ENCODE assay signal across 8 cellular contexts in the genomic region with DNA sequence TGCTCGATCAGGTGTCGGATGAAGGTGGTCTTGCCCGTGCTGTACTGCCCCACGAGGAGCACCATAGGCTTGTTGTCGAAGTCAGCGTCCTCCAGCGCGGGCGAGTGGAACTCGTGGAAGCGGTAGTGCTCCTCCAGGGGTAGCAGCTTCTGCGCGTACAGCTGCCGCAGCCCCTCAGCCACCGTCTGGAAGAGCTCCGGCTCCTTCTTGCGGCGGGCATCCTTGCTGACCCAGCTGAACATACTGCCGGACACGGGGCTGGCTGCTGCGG. TPM values are rescaled to one million over a fixed set of nuclear protein-coding genes. Genes with fewer than 3 reads are reported as not detected.
DNase-seq lines count a peak whose midpoint lies in the region; ATAC-seq and TF ChIP-seq lines count a peak whose summit lies in the region.

No MANE protein-coding gene starts in this region.

- H3K36me3 ChIP-seq in muscle layer of duodenum (ENCODE audit: control insufficient read depth in 1 of 2, insufficient read depth in 2 of 2, low read length in 2 of 2) = peaks cover 4 to 8% of the 10 kb centered on the region in 2 donors

- TF ChIP-seq CTCF in dorsolateral prefrontal cortex (IDR thresholded peaks at IDR 0.05 in 54 of 56, conservative IDR thresholded peaks at IDR 0.05 in 2 of 56; ENCODE audit: low read depth in 1 of 56, partially characterized antibody in 56 of 56) = no peak

- intact Hi-C loops in dorsolateral prefrontal cortex (cut with DNase I) = loop anchor here in 1 of 2 donors (5.0 kb wide), 1 partner anchor 39 kb away; the partner anchor contains the start of gene ATG2A

- peak overlapping the region; percentile 63 to 99 (median 92) for H3K4me3 ChIP-seq in dorsolateral prefrontal cortex
- peak overlapping the region; percentile 97 for H3K4me3 ChIP-seq in muscle layer of duodenum (ENCODE audit: low read depth in 1 of 2, low read length in 2 of 2)

- no peaks in the 10 kb centered on the region for H3K9me3 ChIP-seq in muscle layer of duodenum (ENCODE audit: control insufficient read depth in 1 of 2, low read length in 2 of 2)

- H3K4me1 ChIP-seq in muscle layer of duodenum (ENCODE audit: control insufficient read depth in 1 of 2, insufficient read depth in 2 of 2, low read length in 2 of 2) = peaks cover 13 to 57% of the 10 kb centered on the region in 2 donors

- H3K27ac ChIP-seq in dorsolateral prefrontal cortex (peak overlapping the region in 58 of 59 donors; percentile 5 to 97 (median 92)), muscle layer of duodenum (ENCODE audit: low read length) (peak overlapping the region; percentile 78)

- H3K27me3 ChIP-seq in dorsolateral prefrontal cortex (no peaks in the 10 kb centered on the region), muscle layer of duodenum (ENCODE audit: low read depth, low read length) (no peaks in the 10 kb centered on the region)

- DNase-seq in NCI-H1105 treated with DMSO at 0.1 percent for 48 hours (lab: John Stamatoyannopoulos, UW) (peak; percentile 63), NCI-H1105 (lab: John Stamatoyannopoulos, UW) (no peak), NCI-H526 treated with DMSO at 0.1 percent for 48 hours (lab: John Stamatoyannopoulos, UW) (peak; percentile 64), dorsolateral prefrontal cortex (peak in 2 of 10 donors; percentile 45 to 63), mesenteric fat pad (ENCODE audit: low spot score) (no peak), hepatic stellate cell (ENCODE audit: low spot score) (no peak)

- no peak for ATAC-seq in HG02870 (IDR thresholded peaks at IDR 0.05; ENCODE audit: unreplicated experiment)

RNA-seq across cellular contexts. Expression of gene EHD1, which starts 0.3 kb away (rescaled TPM):
- total RNA-seq in dorsolateral prefrontal cortex (10 to 100 TPM; 25.6 to 70.9 (median 43.6) TPM), mesenteric fat pad (95.0 TPM)

RNA-seq across cellular contexts. Expression of gene CDC42BPG, which starts 33.7 kb away (rescaled TPM):
- 1 to 10 TPM in 5 of 120 experiments, under 1 TPM in 70, not detected in 45; 0.07 to 1.6 (median 0.15) TPM for total RNA-seq in dorsolateral prefrontal cortex
- 0.55 TPM for total RNA-seq in mesenteric fat pad

RNA-seq across cellular contexts. Expression of gene ATG2A, which starts 38.9 kb away (rescaled TPM):
- total RNA-seq in dorsolateral prefrontal cortex (10 to 100 TPM; 21.4 to 47.9 (median 34.8) TPM), mesenteric fat pad (22.2 TPM)

RNA-seq across cellular contexts. Expression of gene PPP2R5B, which starts 46.3 kb away (rescaled TPM):
- total RNA-seq in dorsolateral prefrontal cortex (100 to 1,000 TPM in 10 of 120 experiments, 10 to 100 TPM in 110; 64.5 to 119 (median 85.0) TPM), mesenteric fat pad (28.3 TPM)

RNA-seq across cellular contexts. Expression of gene GPHA2, which starts 57.5 kb away (rescaled TPM):
- total RNA-seq in dorsolateral prefrontal cortex (1 to 10 TPM in 2 of 120 experiments, under 1 TPM in 1, not detected in 117; 0.57 to 2.0 (median 1.1) TPM), mesenteric fat pad (not detected)

Comparison
In these comparisons a context has a peak if more than half of its experiments do, and no peak if none do; other contexts are left out.
1. DNase-seq: peak in NCI-H1105 treated with DMSO at 0.1 percent for 48 hours (single experiment) and NCI-H526 treated with DMSO at 0.1 percent for 48 hours (single experiment); none in NCI-H1105 (single experiment), mesenteric fat pad (single experiment) and hepatic stellate cell (single experiment).